In the genomic region with DNA sequence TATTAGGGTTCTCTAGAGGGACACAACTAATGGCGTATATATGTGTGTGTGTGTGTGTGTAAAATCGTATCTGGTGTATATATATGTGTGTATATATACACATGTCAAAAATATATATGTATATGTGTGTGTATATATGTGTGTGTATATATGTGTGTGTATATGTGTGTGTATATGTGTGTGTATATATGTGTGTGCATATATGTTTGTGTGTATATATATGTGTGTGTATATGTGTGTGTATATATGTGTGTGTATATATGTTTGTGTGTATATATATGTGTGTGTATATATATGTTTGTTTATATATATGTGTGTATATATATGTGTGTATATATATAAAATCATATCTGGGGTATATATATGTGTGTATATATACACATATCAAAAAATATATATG, we compare ENCODE assay signal across 31 cellular contexts.
"Had no signal": no experiment of that assay in that cellular context is flagged by ENCODE, and none has a peak within 500 bp of the region (broad histone marks: within the 10 kb centered on the region; RNA-seq: fewer than 3 reads in every experiment).

No MANE protein-coding gene starts in this region.

- H3K4me1 ChIP-seq: body of pancreas, breast epithelium had no signal

- H3K9me3 ChIP-seq: adrenal gland, body of pancreas, breast epithelium had no signal

- DNase-seq: activated B cell treated with CpG ODN at 0.5 μM for 24 hours; activated CD4-positive, alpha-beta memory T cell treated with anti-CD3 and anti-CD28 coated beads for 36 hours; activated CD4-positive, alpha-beta T cell treated with anti-CD3 and anti-CD28 coated beads for 4 hours; activated CD4-positive, alpha-beta T cell treated with anti-CD3 and anti-CD28 coated beads, Interleukin-2, amount 10 ng/mL, durations not matched to agents 24 days and 14 days; activated CD4-positive, alpha-beta T cell treated with anti-CD3 and anti-CD28 coated beads, Interleukin-2, amount 50 U/mL, for 1 hour; activated CD4-positive, alpha-beta T cell treated with anti-CD3 and anti-CD28 coated beads, Interleukin-2, amount 50 U/mL, for 4 hours; activated CD4-positive, CD25-positive, alpha-beta regulatory T cell treated with anti-CD3 and anti-CD28 coated beads, Interleukin-2, amount 50 U/mL, for 72 hours; activated CD8-positive, alpha-beta memory T cell treated with anti-CD3 and anti-CD28 coated beads, Interleukin-2, amount 50 U/mL, for 4 hours; activated CD8-positive, alpha-beta T cell treated with anti-CD3 and anti-CD28 coated beads for 36 hours; activated effector memory CD4-positive, alpha-beta T cell treated with anti-CD3 and anti-CD28 coated beads, Interleukin-2, amount 50 U/mL, for 16 hours; activated gamma-delta T cell treated with Interleukin-2 at 50 U/mL for 16 hours; activated naive CD4-positive, alpha-beta T cell; activated naive CD4-positive, alpha-beta T cell treated with anti-CD3 and anti-CD28 coated beads for 36 hours; activated naive CD4-positive, alpha-beta T cell treated with anti-CD3 and anti-CD28 coated beads, Interleukin-2, amount 50 U/mL, for 16 hours; activated naive CD8-positive, alpha-beta T cell treated with anti-CD3 and anti-CD28 coated beads for 36 hours; activated T-cell treated with anti-CD3 and anti-CD28 coated beads for 4 hours; activated T-cell treated with anti-CD3 and anti-CD28 coated beads, Interleukin-2, amount 50 U/mL, for 1 hour; activated T-cell treated with anti-CD3 and anti-CD28 coated beads, Interleukin-2, amount 50 U/mL, for 4 hours; activated T-cell treated with anti-CD3 and anti-CD28 coated beads, Interleukin-2, amount 50 U/mL, for 72 hours; amniotic stem cell; body of pancreas; brain microvascular endothelial cell; central memory CD4-positive, alpha-beta T cell; T-helper 2 cell; T-helper 9 cell had no signal

- ATAC-seq: activated CD8-positive, alpha-beta T cell treated with anti-CD3 and anti-CD28 coated beads for 36 hours; activated naive CD4-positive, alpha-beta T cell treated with anti-CD3 and anti-CD28 coated beads, Interleukin-2, amount 50 U/mL, for 72 hours; activated T-cell treated with anti-CD3 and anti-CD28 coated beads, Interleukin-2, amount 50 U/mL, for 4 hours; activated T-cell treated with anti-CD3 and anti-CD28 coated beads, Interleukin-2, amount 50 U/mL, for 72 hours; activated T-helper 17 cell treated with anti-CD3 and anti-CD28 coated beads, Interleukin-2, amount 50 U/mL, for 72 hours; body of pancreas had no signal

- H3K27ac ChIP-seq: adrenal gland, body of pancreas, brain microvascular endothelial cell, breast epithelium, VCaP had no signal

- H3K27me3 ChIP-seq: adrenal gland, body of pancreas had no signal

- H3K4me3 ChIP-seq: adrenal gland, body of pancreas, breast epithelium had no signal

- FAIRE-seq: astrocyte had no signal

- H3K36me3 ChIP-seq: adrenal gland, brain microvascular endothelial cell, breast epithelium had no signal
